ENCODE assay signal across 13 cellular contexts in genomic region chr5:17415282-17415681, GRCh38.
DNase-seq lines count a peak whose midpoint lies in the region; ATAC-seq and TF ChIP-seq lines count a peak whose summit lies in the region.
"Had no signal": no experiment of that assay in that cellular context is flagged by ENCODE, and none has a peak within 500 bp of the region (broad histone marks: within the 10 kb centered on the region; RNA-seq: fewer than 3 reads in every experiment).

No MANE protein-coding gene starts in this region.

- peak overlapping the region; percentile 98 for H3K27ac Mint-ChIP-seq in neural crest cell (ENCODE audit: unreplicated experiment)

- 26 to 29% methylated on average over 11 of the region's 11 CpGs for WGBS in ectodermal cell, 2 experiments

- H3K4me1 Mint-ChIP-seq in neural crest cell = peaks cover 28% of the 10 kb centered on the region

- ATAC-seq in HG02623 (IDR thresholded peaks at IDR 0.05; ENCODE audit: unreplicated experiment) (no peak), GM21717 (IDR thresholded peaks at IDR 0.05; ENCODE audit: unreplicated experiment) (no peak), GM21529 (IDR thresholded peaks at IDR 0.05; ENCODE audit: unreplicated experiment) (no peak)
- ATAC-seq: left lobe of liver had no signal

- peak overlapping the region; percentile 83 for H3K27ac ChIP-seq in ectodermal cell (ENCODE audit: insufficient read depth, low read depth, low read length, poor library complexity, severe bottlenecking)
- H3K27ac ChIP-seq: SJSA1 had no signal

- DNase-seq in NCI-H82 (lab: John Stamatoyannopoulos, UW) (peak; percentile 91), neural crest cell (ENCODE audit: low read depth, low spot score) (peak; percentile 42), MG63 (no peak)
- DNase-seq: activated CD8-positive, alpha-beta memory T cell treated with anti-CD3 and anti-CD28 coated beads, Interleukin-2, amount 50 U/mL, for 48 hours; hippocampal formation; NCI-H1092 had no signal

- H3K27me3 Mint-ChIP-seq in neural crest cell (ENCODE audit: low read depth) = no peaks in the 10 kb centered on the region

- H3K27me3 ChIP-seq in ectodermal cell (ENCODE audit: control insufficient read depth, insufficient read depth, low read length, poor library complexity, severe bottlenecking) = no peaks in the 10 kb centered on the region
- no peaks in the 10 kb centered on the region for H3K27me3 ChIP-seq in MG63
- H3K27me3 ChIP-seq: SJSA1 had no signal

- peaks cover 5% of the 10 kb centered on the region for H3K9me3 Mint-ChIP-seq in neural crest cell

- peak overlapping the region; percentile 51 for H3K4me3 Mint-ChIP-seq in neural crest cell

- H3K36me3 ChIP-seq in ES-I3 (ENCODE audit: insufficient read depth, low read length) (no peaks in the 10 kb centered on the region), ectodermal cell (ENCODE audit: control insufficient read depth, insufficient read depth, low read length) (no peaks in the 10 kb centered on the region), MG63 (no peaks in the 10 kb centered on the region)
- H3K36me3 ChIP-seq: SJSA1 had no signal

- no peak for TF ChIP-seq CTCF in neural crest cell (conservative IDR thresholded peaks at IDR 0.05)

- H3K9ac ChIP-seq in ES-I3 (ENCODE audit: low read depth, low read length) = peak overlapping the region; percentile 34; the same call in 1 of the 2 replicates

- peaks cover 17% of the 10 kb centered on the region for H3K4me1 ChIP-seq in ES-I3 (ENCODE audit: insufficient read depth, low read length)
- peaks cover 3% of the 10 kb centered on the region for H3K4me1 ChIP-seq in ectodermal cell (ENCODE audit: control insufficient read depth, insufficient read depth, low read length)
- H3K4me1 ChIP-seq: SJSA1 had no signal

- H3K36me3 Mint-ChIP-seq in neural crest cell (ENCODE audit: low read depth) = no peaks in the 10 kb centered on the region

- H3K9me3 ChIP-seq in ES-I3 (ENCODE audit: control insufficient read depth, insufficient read depth, low read length) (no peaks in the 10 kb centered on the region), ectodermal cell (ENCODE audit: control insufficient read depth, low read length) (no peaks in the 10 kb centered on the region), MG63 (no peaks in the 10 kb centered on the region)
- H3K9me3 ChIP-seq: SJSA1 had no signal

- H3K4me3 ChIP-seq in ectodermal cell (ENCODE audit: insufficient read depth, low read depth, low read length) (no peak overlapping the region), MG63 (no peak overlapping the region)
- H3K4me3 ChIP-seq: SJSA1 had no signal
